Comparison of ENCODE assay signal across 1 cellular context in genomic region chr1:25819496-25820246, GRCh38.
A peak's percentile ranks its signal among the peaks of the same experiment; 100 is the strongest.
TF ChIP-seq lines count a peak whose summit lies in the region.

TSS of gene MTFR1L (plus strand) at chr1:25819954. CDS start at chr1:25823105, 3,151 bp downstream.

TF ChIP-seq in HepG2, 621 proteins besides CTCF, POLR2A, EP300 and RAD21 (continued from another document and continues in another):
- no peak for TF ChIP-seq ZNF577 (CRISPR knock-in tag; IDR thresholded peaks at IDR 0.05; ENCODE audit: borderline replicate concordance, low read depth)
- TF ChIP-seq IRF2 (CRISPR knock-in tag; IDR thresholded peaks at IDR 0.05) = peak; percentile 82
- TF ChIP-seq CHD2 (IDR thresholded peaks at IDR 0.05; ENCODE audit: low read depth, low read length) = peak; percentile 96
- peak; percentile 5; the same call in 1 of the 2 replicates for TF ChIP-seq ZNF33A (CRISPR knock-in tag; IDR thresholded peaks at IDR 0.05; ENCODE audit: borderline replicate concordance)
- TF ChIP-seq HIC2 (CRISPR knock-in tag; IDR thresholded peaks at IDR 0.05; ENCODE audit: low read depth) = peak; percentile 42; the same call in 1 of the 2 replicates
- peak; percentile 96 for TF ChIP-seq ESRRA (CRISPR knock-in tag; IDR thresholded peaks at IDR 0.05; ENCODE audit: low read depth)
- peak; percentile 37; the same call in 1 of the 2 replicates for TF ChIP-seq ZSCAN9 (CRISPR knock-in tag; IDR thresholded peaks at IDR 0.05; ENCODE audit: borderline replicate concordance)
- TF ChIP-seq FOXP1 (IDR thresholded peaks at IDR 0.05) = no peak
- 0 out of 2 replicates have a peak, but pooled peaks have one; percentile 4 for TF ChIP-seq FOXP1 (CRISPR knock-in tag; IDR thresholded peaks at IDR 0.05)
- peak; percentile 45; the same call in 1 of the 2 replicates for TF ChIP-seq MEIS1 (CRISPR knock-in tag; IDR thresholded peaks at IDR 0.05; ENCODE audit: borderline replicate concordance)
- TF ChIP-seq, protein P1, sequence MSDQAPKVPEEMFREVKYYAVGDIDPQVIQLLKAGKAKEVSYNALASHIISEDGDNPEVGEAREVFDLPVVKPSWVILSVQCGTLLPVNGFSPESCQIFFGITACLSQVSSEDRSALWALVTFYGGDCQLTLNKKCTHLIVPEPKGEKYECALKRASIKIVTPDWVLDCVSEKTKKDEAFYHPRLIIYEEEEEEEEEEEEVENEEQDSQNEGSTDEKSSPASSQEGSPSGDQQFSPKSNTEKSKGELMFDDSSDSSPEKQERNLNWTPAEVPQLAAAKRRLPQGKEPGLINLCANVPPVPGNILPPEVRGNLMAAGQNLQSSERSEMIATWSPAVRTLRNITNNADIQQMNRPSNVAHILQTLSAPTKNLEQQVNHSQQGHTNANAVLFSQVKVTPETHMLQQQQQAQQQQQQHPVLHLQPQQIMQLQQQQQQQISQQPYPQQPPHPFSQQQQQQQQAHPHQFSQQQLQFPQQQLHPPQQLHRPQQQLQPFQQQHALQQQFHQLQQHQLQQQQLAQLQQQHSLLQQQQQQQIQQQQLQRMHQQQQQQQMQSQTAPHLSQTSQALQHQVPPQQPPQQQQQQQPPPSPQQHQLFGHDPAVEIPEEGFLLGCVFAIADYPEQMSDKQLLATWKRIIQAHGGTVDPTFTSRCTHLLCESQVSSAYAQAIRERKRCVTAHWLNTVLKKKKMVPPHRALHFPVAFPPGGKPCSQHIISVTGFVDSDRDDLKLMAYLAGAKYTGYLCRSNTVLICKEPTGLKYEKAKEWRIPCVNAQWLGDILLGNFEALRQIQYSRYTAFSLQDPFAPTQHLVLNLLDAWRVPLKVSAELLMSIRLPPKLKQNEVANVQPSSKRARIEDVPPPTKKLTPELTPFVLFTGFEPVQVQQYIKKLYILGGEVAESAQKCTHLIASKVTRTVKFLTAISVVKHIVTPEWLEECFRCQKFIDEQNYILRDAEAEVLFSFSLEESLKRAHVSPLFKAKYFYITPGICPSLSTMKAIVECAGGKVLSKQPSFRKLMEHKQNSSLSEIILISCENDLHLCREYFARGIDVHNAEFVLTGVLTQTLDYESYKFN (CRISPR knock-in tag; conservative IDR thresholded peaks at IDR 0.05) = peak; percentile 62; the same call in 1 of the 2 replicates
- peak; percentile 71; the same call in 1 of the 2 replicates for TF ChIP-seq CCDC6 (CRISPR knock-in tag; IDR thresholded peaks at IDR 0.05)
- peak; percentile 51; the same call in 1 of the 2 replicates for TF ChIP-seq ZNF563 (CRISPR knock-in tag; IDR thresholded peaks at IDR 0.05)
- peak; percentile 86 for TF ChIP-seq POLR2AphosphoS5 (IDR thresholded peaks at IDR 0.05; ENCODE audit: low read depth, low read length)
- peak; percentile 58; the same call in 1 of the 2 replicates for TF ChIP-seq ERF (CRISPR knock-in tag; IDR thresholded peaks at IDR 0.05)
- TF ChIP-seq REPIN1 (CRISPR knock-in tag; IDR thresholded peaks at IDR 0.05; ENCODE audit: borderline replicate concordance, low read depth) = peak; percentile 72
- TF ChIP-seq HOXA7 (CRISPR knock-in tag; IDR thresholded peaks at IDR 0.05) = no peak
- peak; percentile 73 for TF ChIP-seq ZNF451 (CRISPR knock-in tag; IDR thresholded peaks at IDR 0.05)
- TF ChIP-seq JUND (CRISPR knock-in tag; IDR thresholded peaks at IDR 0.05) = peak; percentile 30; the same call in 1 of the 2 replicates
- peak; percentile 69; the same call in 1 of the 2 replicates for TF ChIP-seq ZNF792 (CRISPR knock-in tag; IDR thresholded peaks at IDR 0.05)
- TF ChIP-seq MTA1 (CRISPR knock-in tag; IDR thresholded peaks at IDR 0.05; ENCODE audit: borderline replicate concordance) = peak; percentile 15; the same call in 1 of the 2 replicates
- no peak for TF ChIP-seq KDM4B (CRISPR knock-in tag; IDR thresholded peaks at IDR 0.05)
- TF ChIP-seq SRSF9 (IDR thresholded peaks at IDR 0.05; ENCODE audit: borderline replicate concordance, insufficient read depth, low read depth, low read length, poor library complexity, severe bottlenecking) = no peak
- TF ChIP-seq ZNF570 (CRISPR knock-in tag; IDR thresholded peaks at IDR 0.05; ENCODE audit: borderline replicate concordance) = peak; percentile 24; the same call in 1 of the 2 replicates
- peak; percentile 72; the same call in 1 of the 2 replicates for TF ChIP-seq FOXK1 (CRISPR knock-in tag; IDR thresholded peaks at IDR 0.05; ENCODE audit: borderline replicate concordance, low read depth)
- TF ChIP-seq GMEB1 (CRISPR knock-in tag; IDR thresholded peaks at IDR 0.05; ENCODE audit: borderline replicate concordance) = peak; percentile 76
- TF ChIP-seq, protein P2, sequence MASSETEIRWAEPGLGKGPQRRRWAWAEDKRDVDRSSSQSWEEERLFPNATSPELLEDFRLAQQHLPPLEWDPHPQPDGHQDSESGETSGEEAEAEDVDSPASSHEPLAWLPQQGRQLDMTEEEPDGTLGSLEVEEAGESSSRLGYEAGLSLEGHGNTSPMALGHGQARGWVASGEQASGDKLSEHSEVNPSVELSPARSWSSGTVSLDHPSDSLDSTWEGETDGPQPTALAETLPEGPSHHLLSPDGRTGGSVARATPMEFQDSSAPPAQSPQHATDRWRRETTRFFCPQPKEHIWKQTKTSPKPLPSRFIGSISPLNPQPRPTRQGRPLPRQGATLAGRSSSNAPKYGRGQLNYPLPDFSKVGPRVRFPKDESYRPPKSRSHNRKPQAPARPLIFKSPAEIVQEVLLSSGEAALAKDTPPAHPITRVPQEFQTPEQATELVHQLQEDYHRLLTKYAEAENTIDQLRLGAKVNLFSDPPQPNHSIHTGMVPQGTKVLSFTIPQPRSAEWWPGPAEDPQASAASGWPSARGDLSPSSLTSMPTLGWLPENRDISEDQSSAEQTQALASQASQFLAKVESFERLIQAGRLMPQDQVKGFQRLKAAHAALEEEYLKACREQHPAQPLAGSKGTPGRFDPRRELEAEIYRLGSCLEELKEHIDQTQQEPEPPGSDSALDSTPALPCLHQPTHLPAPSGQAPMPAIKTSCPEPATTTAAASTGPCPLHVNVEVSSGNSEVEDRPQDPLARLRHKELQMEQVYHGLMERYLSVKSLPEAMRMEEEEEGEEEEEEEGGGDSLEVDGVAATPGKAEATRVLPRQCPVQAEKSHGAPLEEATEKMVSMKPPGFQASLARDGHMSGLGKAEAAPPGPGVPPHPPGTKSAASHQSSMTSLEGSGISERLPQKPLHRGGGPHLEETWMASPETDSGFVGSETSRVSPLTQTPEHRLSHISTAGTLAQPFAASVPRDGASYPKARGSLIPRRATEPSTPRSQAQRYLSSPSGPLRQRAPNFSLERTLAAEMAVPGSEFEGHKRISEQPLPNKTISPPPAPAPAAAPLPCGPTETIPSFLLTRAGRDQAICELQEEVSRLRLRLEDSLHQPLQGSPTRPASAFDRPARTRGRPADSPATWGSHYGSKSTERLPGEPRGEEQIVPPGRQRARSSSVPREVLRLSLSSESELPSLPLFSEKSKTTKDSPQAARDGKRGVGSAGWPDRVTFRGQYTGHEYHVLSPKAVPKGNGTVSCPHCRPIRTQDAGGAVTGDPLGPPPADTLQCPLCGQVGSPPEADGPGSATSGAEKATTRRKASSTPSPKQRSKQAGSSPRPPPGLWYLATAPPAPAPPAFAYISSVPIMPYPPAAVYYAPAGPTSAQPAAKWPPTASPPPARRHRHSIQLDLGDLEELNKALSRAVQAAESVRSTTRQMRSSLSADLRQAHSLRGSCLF (CRISPR knock-in tag; IDR thresholded peaks at IDR 0.05; ENCODE audit: borderline replicate concordance) = no peak
- peak; percentile 93 for TF ChIP-seq ZC3H13 (CRISPR knock-in tag; IDR thresholded peaks at IDR 0.05)
- TF ChIP-seq, protein P3, sequence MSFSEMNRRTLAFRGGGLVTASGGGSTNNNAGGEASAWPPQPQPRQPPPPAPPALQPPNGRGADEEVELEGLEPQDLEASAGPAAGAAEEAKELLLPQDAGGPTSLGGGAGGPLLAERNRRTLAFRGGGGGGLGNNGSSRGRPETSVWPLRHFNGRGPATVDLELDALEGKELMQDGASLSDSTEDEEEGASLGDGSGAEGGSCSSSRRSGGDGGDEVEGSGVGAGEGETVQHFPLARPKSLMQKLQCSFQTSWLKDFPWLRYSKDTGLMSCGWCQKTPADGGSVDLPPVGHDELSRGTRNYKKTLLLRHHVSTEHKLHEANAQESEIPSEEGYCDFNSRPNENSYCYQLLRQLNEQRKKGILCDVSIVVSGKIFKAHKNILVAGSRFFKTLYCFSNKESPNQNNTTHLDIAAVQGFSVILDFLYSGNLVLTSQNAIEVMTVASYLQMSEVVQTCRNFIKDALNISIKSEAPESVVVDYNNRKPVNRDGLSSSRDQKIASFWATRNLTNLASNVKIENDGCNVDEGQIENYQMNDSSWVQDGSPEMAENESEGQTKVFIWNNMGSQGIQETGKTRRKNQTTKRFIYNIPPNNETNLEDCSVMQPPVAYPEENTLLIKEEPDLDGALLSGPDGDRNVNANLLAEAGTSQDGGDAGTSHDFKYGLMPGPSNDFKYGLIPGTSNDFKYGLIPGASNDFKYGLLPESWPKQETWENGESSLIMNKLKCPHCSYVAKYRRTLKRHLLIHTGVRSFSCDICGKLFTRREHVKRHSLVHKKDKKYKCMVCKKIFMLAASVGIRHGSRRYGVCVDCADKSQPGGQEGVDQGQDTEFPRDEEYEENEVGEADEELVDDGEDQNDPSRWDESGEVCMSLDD (CRISPR knock-in tag; IDR thresholded peaks at IDR 0.05; ENCODE audit: borderline replicate concordance) = no peak
- 0 out of 2 replicates have a peak, but pooled peaks have one; percentile 57 for TF ChIP-seq LBX2 (CRISPR knock-in tag; IDR thresholded peaks at IDR 0.05; ENCODE audit: borderline replicate concordance)
- 0 out of 2 replicates have a peak, but pooled peaks have one; percentile 21 for TF ChIP-seq NFKBIZ (CRISPR knock-in tag; IDR thresholded peaks at IDR 0.05)
- peak; percentile 40 for TF ChIP-seq RBM39 (IDR thresholded peaks at IDR 0.05; ENCODE audit: low read depth, low read length, poor library complexity, severe bottlenecking)
- TF ChIP-seq ZNF687 (CRISPR knock-in tag; IDR thresholded peaks at IDR 0.05) = peak; percentile 82; the same call in 1 of the 2 replicates
